Comparison of ENCODE assay signal across 10 cellular contexts in genomic region chr7:194996-195829, GRCh38. TPM values are rescaled to one million over a fixed set of nuclear protein-coding genes. Genes with fewer than 3 reads are reported as not detected.
DNase-seq lines count a peak whose midpoint lies in the region; ATAC-seq and TF ChIP-seq lines count a peak whose summit lies in the region.
"Had no signal": no experiment of that assay in that cellular context is flagged by ENCODE, and none has a peak within 500 bp of the region (broad histone marks: within the 10 kb centered on the region; RNA-seq: fewer than 3 reads in every experiment).

No MANE protein-coding gene starts in this region.

- H3K27ac ChIP-seq in GM23248, result peak overlapping the region; percentile 86
- peak overlapping the region; percentile 85 to 94 (median 86) for H3K27ac ChIP-seq in gastrocnemius medialis
- H3K27ac ChIP-seq: epithelial cell of prostate had no signal

- ATAC-seq in T-helper 17 cell, result no peak
- ATAC-seq in gastrocnemius medialis, result peak in 1 of 2 donors; percentile 30
- no peak for ATAC-seq in GM19035 (IDR thresholded peaks at IDR 0.05; ENCODE audit: unreplicated experiment)
- no peak for ATAC-seq in HG03139 (IDR thresholded peaks at IDR 0.05; ENCODE audit: unreplicated experiment)
- ATAC-seq: activated CD8-positive, alpha-beta T cell treated with anti-CD3 and anti-CD28 coated beads for 36 hours had no signal

- peaks cover 13% of the 10 kb centered on the region for H3K4me1 ChIP-seq in GM23248 (ENCODE audit: insufficient read depth)
- peaks cover 72 to 73% of the 10 kb centered on the region in 2 donors for H3K4me1 ChIP-seq in gastrocnemius medialis

- peak overlapping the region; percentile 80 for H3K9ac ChIP-seq in GM23248

- H3K4me2 ChIP-seq in GM23248 (ENCODE audit: unreplicated experiment), result peak overlapping the region; percentile 85

- peak in 1 of 2 donors; percentile 8 for TF ChIP-seq POLR2A in gastrocnemius medialis (IDR thresholded peaks at IDR 0.05)

- peaks cover 4% of the 10 kb centered on the region; the same call in 1 of the 2 replicates for H3F3A ChIP-seq in GM23248 (ENCODE audit: insufficient read depth)

- WGBS in GM23248 (ENCODE audit: low coverage in 1 of 2, low lambda C conversion rate in 2 of 2, missing lambda C conversion rate in 2 of 2), 2 experiments, result 30 to 31% methylated on average over 33 of the region's 33 CpGs

- peaks cover 50% of the 10 kb centered on the region for H3K27me3 Mint-ChIP-seq in T-helper 17 cell

- no peaks in the 10 kb centered on the region for H3K9me2 ChIP-seq in GM23248 (ENCODE audit: insufficient read depth)

- H3K4me3 Mint-ChIP-seq in T-helper 17 cell, result peak overlapping the region; percentile 31
- H3K4me3 Mint-ChIP-seq: activated CD8-positive, alpha-beta T cell treated with anti-CD3 and anti-CD28 coated beads for 36 hours had no signal

- H3K27me3 ChIP-seq in GM23248 (replicated peaks; ENCODE audit: insufficient read depth), result no peaks in the 10 kb centered on the region
- H3K27me3 ChIP-seq in gastrocnemius medialis, result no peaks in the 10 kb centered on the region

- intact Hi-C loops in gastrocnemius medialis (cut with DNase I; ENCODE audit: low total_unique reads), result loop anchor here (2.0 to 5.0 kb wide), 2 partner anchors 46 to 682 kb away; partner anchors contain the start of gene GET4

- H3K4me3 ChIP-seq in GM23248, result peak overlapping the region; percentile 93
- peak overlapping the region; percentile 61 to 65 (median 64) for H3K4me3 ChIP-seq in gastrocnemius medialis

- no peaks in the 10 kb centered on the region for H4K20me1 ChIP-seq in GM23248 (ENCODE audit: insufficient read depth)

- H2AFZ ChIP-seq in GM23248, result peak overlapping the region; percentile 45

- H3K9me3 ChIP-seq in GM23248 (ENCODE audit: low read depth) (no peaks in the 10 kb centered on the region), T-helper 17 cell (ENCODE audit: control insufficient read depth, low read length, poor library complexity, severe bottlenecking) (no peaks in the 10 kb centered on the region), gastrocnemius medialis (no peaks in the 10 kb centered on the region)

- peak; percentile 90 for DNase-seq in GM23248
- no peak for DNase-seq in T-helper 17 cell
- peak; percentile 53 for DNase-seq in hepatic stellate cell (ENCODE audit: low spot score)
- DNase-seq in gastrocnemius medialis, result no peak
- DNase-seq in NCI-H1694 (lab: John Stamatoyannopoulos, UW), result no peak
- no peak for DNase-seq in inferior parietal cortex (ENCODE audit: extremely low spot score)
- DNase-seq: activated CD8-positive, alpha-beta T cell treated with anti-CD3 and anti-CD28 coated beads for 36 hours had no signal

- no peak for TF ChIP-seq CTCF in gastrocnemius medialis (IDR thresholded peaks at IDR 0.05 in 4 of 5, conservative IDR thresholded peaks at IDR 0.05 in 1 of 5)

- peaks cover 3% of the 10 kb centered on the region for H3K4me1 Mint-ChIP-seq in T-helper 17 cell

- in situ Hi-C loops in GM23248 (cut with MboI) (no loop called here), gastrocnemius medialis (cut with MboI; ENCODE audit: low sequenced_read_pairs in 4 of 4) (no loop called here)

- H3K27ac Mint-ChIP-seq in T-helper 17 cell, result no peak overlapping the region
- H3K27ac Mint-ChIP-seq: activated CD8-positive, alpha-beta T cell treated with anti-CD3 and anti-CD28 coated beads for 36 hours had no signal

- H3K79me2 ChIP-seq in GM23248 (ENCODE audit: insufficient read depth), result peaks cover 68% of the 10 kb centered on the region

- H3K36me3 Mint-ChIP-seq in T-helper 17 cell (ENCODE audit: low read depth), result no peaks in the 10 kb centered on the region

- peaks cover 41% of the 10 kb centered on the region; the same call in 1 of the 2 replicates for H3K36me3 ChIP-seq in GM23248 (ENCODE audit: low read depth)
- peaks cover 0 to 27% of the 10 kb centered on the region in 2 donors for H3K36me3 ChIP-seq in gastrocnemius medialis

RNA-seq across cellular contexts. Expression of gene FAM20C, which starts 2.8 kb away (rescaled TPM):
- total RNA-seq in GM23248 (2014; rRNA removed; shearing (Covaris generic)), result 63.8 and 64.1 TPM in 2 replicates
- polyA plus RNA-seq in GM23248 (2016; fragmentation: Nextera tagmentation; extraction: Ambion mirVana), result 13.5 and 13.8 TPM in 2 replicates
- total RNA-seq in T-helper 17 cell (1 to 10 TPM; 1.4 to 2.8 TPM), gastrocnemius medialis (10 to 100 TPM in 3 of 4 donors, 1 to 10 TPM in 1; 9.6 to 35.3 (median 18.6) TPM)

Comparison
In these comparisons a context has a peak if more than half of its experiments do, and no peak if none do; other contexts are left out.
1. DNase-seq: peak in GM23248 (single experiment) and hepatic stellate cell (single experiment); none in T-helper 17 cell (0 of 3), gastrocnemius medialis (0 of 2), NCI-H1694 (single experiment) and inferior parietal cortex (single experiment).